Comparison of ENCODE assay signal across 9 cellular contexts in the genomic region with DNA sequence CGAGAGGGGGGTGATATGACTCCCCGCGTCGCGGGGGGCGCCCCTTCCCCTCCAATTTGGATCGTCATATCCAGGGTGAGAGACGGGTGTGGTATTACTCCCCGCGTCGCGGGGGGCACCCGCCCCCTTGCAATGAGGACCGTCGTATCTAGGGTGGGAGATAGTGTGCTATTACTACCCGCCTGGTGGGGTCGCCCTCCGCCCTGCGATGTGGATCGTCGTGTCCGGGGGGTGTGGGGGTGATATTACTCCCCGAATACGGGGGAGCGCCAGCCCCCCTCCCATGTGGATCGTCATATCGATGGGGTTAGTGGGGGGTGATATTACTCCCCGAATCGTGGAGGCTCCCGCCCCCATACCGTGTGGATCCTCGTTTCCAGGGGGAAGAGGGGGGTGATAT. TPM values are rescaled to one million over a fixed set of nuclear protein-coding genes. Genes with fewer than 3 reads are reported as not detected.
DNase-seq lines count a peak whose midpoint lies in the region; ATAC-seq, FAIRE-seq and TF ChIP-seq lines count a peak whose summit lies in the region.
"Had no signal": no experiment of that assay in that cellular context is flagged by ENCODE, and none has a peak within 500 bp of the region (broad histone marks: within the 10 kb centered on the region; RNA-seq: fewer than 3 reads in every experiment).

No MANE protein-coding gene starts in this region.

- H3K36me3 ChIP-seq in Caco-2 (ENCODE audit: control insufficient read depth, insufficient read depth, low read length) = no peaks in the 10 kb centered on the region
- no peaks in the 10 kb centered on the region for H3K36me3 ChIP-seq in HepG2 (replicated peaks in 1 of 2; ENCODE audit: control insufficient read depth in 1 of 2, insufficient read depth in 2 of 2, low read length in 2 of 2)

- CTCF ChIA-PET in Caco-2 (lab: Charles Lee) = no interaction called here
- CTCF ChIA-PET in HepG2 (lab: Yijun Ruan, JAX; ENCODE audit: low intra/inter-chr PET ratio, low total read pairs) = no interaction called here

- no peak overlapping the region for H3K4me2 ChIP-seq in HepG2 (ENCODE audit: low read depth, low read length)

- H3K4me1 ChIP-seq in Caco-2 (peaks cover 7% of the 10 kb centered on the region; the same call in 1 of the 2 replicates), HepG2 (ENCODE audit: insufficient read depth, low read length) (no peaks in the 10 kb centered on the region)

- H3K9me3 ChIP-seq in Caco-2 (no peaks in the 10 kb centered on the region), HepG2 (ENCODE audit: low read length) (no peaks in the 10 kb centered on the region)

- TF ChIP-seq CTCF in Caco-2 (IDR thresholded peaks at IDR 0.05; ENCODE audit: insufficient read depth in 1 of 2, low read depth in 1 of 2, low read length in 1 of 2, severe bottlenecking in 1 of 2, unreplicated experiment in 1 of 2) (no peak), HepG2 (CRISPR knock-in tag; IDR thresholded peaks at IDR 0.05) (no peak)

- BruUV-seq in Caco-2 (replicated peaks; lab: Mats Ljungman, UMichigan) (no TSS peak), HepG2 (replicated peaks; lab: Mats Ljungman, UMichigan) (no TSS peak)

- no peaks in the 10 kb centered on the region for H4K20me1 ChIP-seq in HepG2 (ENCODE audit: insufficient read depth, low read length)

- no peak for ATAC-seq in GM21515 (IDR thresholded peaks at IDR 0.05; ENCODE audit: unreplicated experiment)
- no peak for ATAC-seq in HG03565 (IDR thresholded peaks at IDR 0.05; ENCODE audit: unreplicated experiment)
- ATAC-seq in HepG2 = no peak; the same call in 2 of the 3 replicates

- H3K4me3 ChIP-seq in Caco-2 (ENCODE audit: low read depth, low read length) (no peak overlapping the region), HepG2 (replicated peaks in 1 of 3; ENCODE audit: insufficient read depth in 1 of 3, low read depth in 2 of 3, low read length in 3 of 3) (no peak overlapping the region)

- H3K9ac ChIP-seq in HepG2 (ENCODE audit: insufficient read depth, low read depth, low read length) = no peak overlapping the region

- no peak overlapping the region for H3K4me3 Mint-ChIP-seq in Caco-2 (ENCODE audit: unreplicated experiment)

- no peak overlapping the region for H3K27ac ChIP-seq in HepG2 (ENCODE audit: extremely low read length, insufficient read depth, low read length)

- peaks cover 9% of the 10 kb centered on the region for H3K36me3 Mint-ChIP-seq in Caco-2 (ENCODE audit: insufficient read depth, unreplicated experiment)

- H3K79me2 ChIP-seq in HepG2 (ENCODE audit: insufficient read depth, low read length) = no peaks in the 10 kb centered on the region

- no peak overlapping the region for H3K27ac Mint-ChIP-seq in Caco-2 (ENCODE audit: unreplicated experiment)

- no peak for TF ChIP-seq RAD21 in HepG2 (CRISPR knock-in tag; IDR thresholded peaks at IDR 0.05)

- intact Hi-C loops in Caco-2 (cut with micrococcal nuclease; ENCODE audit: unreplicated experiment) = no loop called here
- intact Hi-C loops in HepG2 (cut with micrococcal nuclease; ENCODE audit: unreplicated experiment) = no loop called here

- DNase-seq in AG20443 (ENCODE audit: low spot score) (peak; percentile 51), nucleus accumbens (lab: John Stamatoyannopoulos, UW) (peak in 39 of 56 donors; percentile 3 to 63 (median 17)), Caco-2 (no peak), HepG2 (ENCODE audit: low spot score) (no peak)
- DNase-seq in activated CD4-positive, alpha-beta T cell treated with anti-CD3 and anti-CD28 coated beads for 1 hour = peak; percentile 36
- DNase-seq in effector CD4-positive, alpha-beta T cell = peak; percentile 34

- H3K9me3 Mint-ChIP-seq in Caco-2 (ENCODE audit: unreplicated experiment) = no peaks in the 10 kb centered on the region

- FAIRE-seq in HepG2 (lab: Jason Lieb, UNC) = no peak
- FAIRE-seq: G401.6 had no signal

- 69% methylated on average over 9 of the region's 32 CpGs for WGBS in HepG2 (ENCODE audit: low lambda C conversion rate)

- in situ Hi-C loops in HepG2 (cut with HindIII; ENCODE audit: extremely low pct_ligation_motif_present, low pct_unique_long_range_greater_than_20kb) = no loop called here

- H3K27me3 ChIP-seq in Caco-2 (replicated peaks; ENCODE audit: control insufficient read depth, insufficient read depth, low read length) (no peaks in the 10 kb centered on the region), HepG2 (ENCODE audit: control insufficient read depth in 1 of 2, insufficient read depth in 2 of 2, low read length in 2 of 2) (no peaks in the 10 kb centered on the region)

- TF ChIP-seq EP300 in HepG2 (IDR thresholded peaks at IDR 0.05; ENCODE audit: low read depth in 2 of 2, low read length in 2 of 2) (no peak), HepG2 (CRISPR knock-in tag; IDR thresholded peaks at IDR 0.05; ENCODE audit: borderline replicate concordance) (no peak)

- H3K27me3 Mint-ChIP-seq in Caco-2 (ENCODE audit: insufficient read depth, unreplicated experiment) = no peaks in the 10 kb centered on the region

- no peak for TF ChIP-seq POLR2A in HepG2 (IDR thresholded peaks at IDR 0.05; ENCODE audit: insufficient read depth in 1 of 2, low read depth in 2 of 2, low read length in 2 of 2)

- POLR2A ChIA-PET in Caco-2 (lab: Charles Lee) (no interaction called here), HepG2 (lab: Yijun Ruan, JAX) (no interaction called here)

- H2AFZ ChIP-seq in HepG2 (ENCODE audit: low read length) = no peak overlapping the region

- no peaks in the 10 kb centered on the region for H3K4me1 Mint-ChIP-seq in Caco-2 (ENCODE audit: low read depth, unreplicated experiment)

TF ChIP-seq in HepG2, 621 proteins besides CTCF, POLR2A, EP300 and RAD21:
- TF ChIP-seq ZNF180 (CRISPR knock-in tag; IDR thresholded peaks at IDR 0.05; ENCODE audit: borderline replicate concordance, low read depth) (no peak), ZNF430 (CRISPR knock-in tag; IDR thresholded peaks at IDR 0.05) (no peak), PITX1 (CRISPR knock-in tag; IDR thresholded peaks at IDR 0.05) (no peak)
- TF ChIP-seq, protein P1, sequence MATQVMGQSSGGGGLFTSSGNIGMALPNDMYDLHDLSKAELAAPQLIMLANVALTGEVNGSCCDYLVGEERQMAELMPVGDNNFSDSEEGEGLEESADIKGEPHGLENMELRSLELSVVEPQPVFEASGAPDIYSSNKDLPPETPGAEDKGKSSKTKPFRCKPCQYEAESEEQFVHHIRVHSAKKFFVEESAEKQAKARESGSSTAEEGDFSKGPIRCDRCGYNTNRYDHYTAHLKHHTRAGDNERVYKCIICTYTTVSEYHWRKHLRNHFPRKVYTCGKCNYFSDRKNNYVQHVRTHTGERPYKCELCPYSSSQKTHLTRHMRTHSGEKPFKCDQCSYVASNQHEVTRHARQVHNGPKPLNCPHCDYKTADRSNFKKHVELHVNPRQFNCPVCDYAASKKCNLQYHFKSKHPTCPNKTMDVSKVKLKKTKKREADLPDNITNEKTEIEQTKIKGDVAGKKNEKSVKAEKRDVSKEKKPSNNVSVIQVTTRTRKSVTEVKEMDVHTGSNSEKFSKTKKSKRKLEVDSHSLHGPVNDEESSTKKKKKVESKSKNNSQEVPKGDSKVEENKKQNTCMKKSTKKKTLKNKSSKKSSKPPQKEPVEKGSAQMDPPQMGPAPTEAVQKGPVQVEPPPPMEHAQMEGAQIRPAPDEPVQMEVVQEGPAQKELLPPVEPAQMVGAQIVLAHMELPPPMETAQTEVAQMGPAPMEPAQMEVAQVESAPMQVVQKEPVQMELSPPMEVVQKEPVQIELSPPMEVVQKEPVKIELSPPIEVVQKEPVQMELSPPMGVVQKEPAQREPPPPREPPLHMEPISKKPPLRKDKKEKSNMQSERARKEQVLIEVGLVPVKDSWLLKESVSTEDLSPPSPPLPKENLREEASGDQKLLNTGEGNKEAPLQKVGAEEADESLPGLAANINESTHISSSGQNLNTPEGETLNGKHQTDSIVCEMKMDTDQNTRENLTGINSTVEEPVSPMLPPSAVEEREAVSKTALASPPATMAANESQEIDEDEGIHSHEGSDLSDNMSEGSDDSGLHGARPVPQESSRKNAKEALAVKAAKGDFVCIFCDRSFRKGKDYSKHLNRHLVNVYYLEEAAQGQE (IDR thresholded peaks at IDR 0.05; ENCODE audit: borderline replicate concordance in 1 of 2, low read depth in 1 of 2, low read length in 2 of 2) = no peak
- TF ChIP-seq, protein P2, sequence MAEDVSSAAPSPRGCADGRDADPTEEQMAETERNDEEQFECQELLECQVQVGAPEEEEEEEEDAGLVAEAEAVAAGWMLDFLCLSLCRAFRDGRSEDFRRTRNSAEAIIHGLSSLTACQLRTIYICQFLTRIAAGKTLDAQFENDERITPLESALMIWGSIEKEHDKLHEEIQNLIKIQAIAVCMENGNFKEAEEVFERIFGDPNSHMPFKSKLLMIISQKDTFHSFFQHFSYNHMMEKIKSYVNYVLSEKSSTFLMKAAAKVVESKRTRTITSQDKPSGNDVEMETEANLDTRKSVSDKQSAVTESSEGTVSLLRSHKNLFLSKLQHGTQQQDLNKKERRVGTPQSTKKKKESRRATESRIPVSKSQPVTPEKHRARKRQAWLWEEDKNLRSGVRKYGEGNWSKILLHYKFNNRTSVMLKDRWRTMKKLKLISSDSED (CRISPR knock-in tag; IDR thresholded peaks at IDR 0.05) = no peak

RNA-seq across cellular contexts. Expression of gene RGCC, which starts 29.2 kb away (rescaled TPM):
- 65.6 and 70.8 TPM in 2 replicates for total RNA-seq in Caco-2 (2022)
- total RNA-seq in HepG2 (2016; rRNA removed; fragmentation: Illumina TruSeq; extraction: Trizol) = 0.20 and 0.29 TPM in 2 replicates
- 0.26 TPM in 1 of 2 replicates, not detected in the other for total RNA-seq in HepG2 (2016; cell fraction: cytosol; rRNA removed; fragmentation: Illumina TruSeq; extraction: Trizol; ENCODE audit: low read depth)
- 0.39 and 0.61 TPM in 2 replicates for total RNA-seq in HepG2 (2016; cell fraction: insoluble cytoplasmic fraction; rRNA removed; fragmentation: Illumina TruSeq; extraction: Trizol)
- total RNA-seq in HepG2 (2016; cell fraction: membrane; rRNA removed; fragmentation: Illumina TruSeq; extraction: Trizol) = 0.49 and 0.65 TPM in 2 replicates
- total RNA-seq in HepG2 (2016; cell fraction: nucleus; rRNA removed; fragmentation: Illumina TruSeq; extraction: Trizol) = 0.56 TPM in 1 of 2 replicates, not detected in the other
- 8.4 and 9.5 TPM in 2 replicates for polyA plus RNA-seq in HepG2 (2011; rRNA removed)
- polyA plus RNA-seq in HepG2 (2011; cell fraction: cytosol; rRNA removed) = 5.6 and 6.7 TPM in 2 replicates
- 4.9 and 5.8 TPM in 2 replicates for polyA plus RNA-seq in HepG2 (2011; cell fraction: nucleus; rRNA removed)
- polyA plus RNA-seq in HepG2 (2012) = 4.0 and 15.8 TPM in 2 replicates
- polyA plus RNA-seq in HepG2 (2016; cell fraction: cytosol; fragmentation: Illumina TruSeq; extraction: Trizol; ENCODE audit: low read depth) = 0.48 and 0.54 TPM in 2 replicates
- polyA plus RNA-seq in HepG2 (2016; cell fraction: insoluble cytoplasmic fraction; fragmentation: Illumina TruSeq; extraction: Trizol; ENCODE audit: low read depth) = 0.43 and 0.45 TPM in 2 replicates
- 0.36 and 0.74 TPM in 2 replicates for polyA plus RNA-seq in HepG2 (2016; cell fraction: membrane; fragmentation: Illumina TruSeq; extraction: Trizol; ENCODE audit: low read depth)
- polyA plus RNA-seq in HepG2 (2016; cell fraction: nucleus; fragmentation: Illumina TruSeq; extraction: Trizol; ENCODE audit: insufficient read depth, low read depth) = 1.4 TPM in 1 of 2 replicates, not detected in the other
- 2.3 TPM in 1 of 2 replicates, not detected in the other for polyA minus RNA-seq in HepG2 (2011; rRNA and poly(A)+ RNA removed; ENCODE audit: low replicate concordance)
- 3.3 and 4.5 TPM in 2 replicates for polyA minus RNA-seq in HepG2 (2011; cell fraction: cytosol; rRNA and poly(A)+ RNA removed)
- 3.0 and 3.4 TPM in 2 replicates for polyA minus RNA-seq in HepG2 (2011; cell fraction: nucleus; rRNA and poly(A)+ RNA removed)

Comparison
In these comparisons a context has a peak if more than half of its experiments do, and no peak if none do; other contexts are left out.
1. DNase-seq: peak in AG20443 (single experiment), activated CD4-positive, alpha-beta T cell treated with anti-CD3 and anti-CD28 coated beads for 1 hour (single experiment), effector CD4-positive, alpha-beta T cell (single experiment) and nucleus accumbens (39 of 56); none in Caco-2 (0 of 2) and HepG2 (single experiment).
2. RNA of gene RGCC, which starts 29.2 kb away (total RNA-seq): 65.6 to 70.8 TPM in Caco-2; 0.20 to 0.65 TPM in HepG2; every median in the first group is over 10 times any median in the second.